24 cellular contexts compared by ENCODE assay signal in the genomic region with DNA sequence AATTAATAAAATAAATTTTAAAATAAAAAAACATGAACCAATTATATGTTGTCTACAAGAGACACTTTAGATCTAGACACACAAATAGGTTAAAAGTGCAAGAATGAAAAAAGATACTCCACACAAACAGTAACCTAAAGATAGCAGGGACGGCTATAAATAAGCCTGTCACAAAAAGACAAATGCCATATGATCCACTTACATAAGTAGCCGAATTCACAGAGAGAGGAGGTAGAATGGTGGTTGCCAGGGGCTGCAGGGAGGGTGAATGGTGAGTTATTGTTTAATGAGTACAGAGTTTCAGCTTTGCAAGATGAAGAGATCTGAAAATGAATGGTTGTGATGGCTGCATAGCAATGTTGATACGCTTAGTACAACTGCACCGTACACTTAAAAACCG.
"Had no signal": no experiment of that assay in that cellular context is flagged by ENCODE, and none has a peak within 500 bp of the region (broad histone marks: within the 10 kb centered on the region; RNA-seq: fewer than 3 reads in every experiment).

No MANE protein-coding gene starts in this region.

- H3K4me1 ChIP-seq: stomach, thyroid gland, upper lobe of left lung, vagina had no signal

- DNase-seq: activated CD4-positive, alpha-beta memory T cell treated with anti-CD3 and anti-CD28 coated beads for 36 hours; activated CD4-positive, alpha-beta T cell treated with anti-CD3 and anti-CD28 coated beads, Interleukin-2, amount 10 ng/mL, durations not matched to agents 24 days and 14 days; activated CD4-positive, CD25-positive, alpha-beta regulatory T cell treated with anti-CD3 and anti-CD28 coated beads, Interleukin-2, amount 50 U/mL, for 72 hours; activated CD8-positive, alpha-beta memory T cell treated with anti-CD3 and anti-CD28 coated beads, Interleukin-2, amount 50 U/mL, for 4 hours; activated gamma-delta T cell; activated naive CD4-positive, alpha-beta T cell treated with anti-CD3 and anti-CD28 coated beads, Interleukin-2, amount 50 U/mL, for 16 hours; activated T-cell treated with anti-CD3 and anti-CD28 coated beads, Interleukin-2, amount 50 U/mL, for 1 hour; amniotic stem cell; endodermal cell; foreskin fibroblast; naive B cell; nephron progenitor cell; right cardiac atrium; stimulated activated CD4-positive, alpha-beta T cell treated with anti-CD3 and anti-CD28 coated beads, Interleukin-15, amount 100 ng/mL, for 24 hours; stimulated activated CD4-positive, alpha-beta T cell treated with anti-CD3 and anti-CD28 coated beads, Interleukin-2, amount 100 ng/mL, for 24 hours; stimulated activated naive B cell treated with anti-CD40 and anti-IgM and Interleukin-4, amounts not matched to agents 10 μg/mL and 1 μg/mL and 100 μg/mL, for 72 hours; stomach; T-helper 17 cell; T1000; thyroid gland; upper lobe of left lung had no signal

- H3K9me3 ChIP-seq: neutrophil, thyroid gland, vagina had no signal

- H3K27ac ChIP-seq: neutrophil, stomach, thyroid gland, upper lobe of left lung, vagina had no signal

- H3K27me3 ChIP-seq: neutrophil, stomach, thyroid gland, upper lobe of left lung, vagina had no signal

- H3K4me3 ChIP-seq: stomach, thyroid gland, upper lobe of left lung, vagina had no signal

- ATAC-seq: esophagus mucosa; stimulated activated naive B cell treated with anti-CD40 and anti-IgM and Interleukin-4, amounts not matched to agents 10 μg/mL and 1 μg/mL and 100 μg/mL, for 72 hours; T-helper 17 cell had no signal
